Comparison of ENCODE assay signal across 8 cellular contexts in genomic region chr11:73980001-73980960, GRCh38. TPM values are rescaled to one million over a fixed set of nuclear protein-coding genes. Genes with fewer than 3 reads are reported as not detected.
DNase-seq lines count a peak whose midpoint lies in the region; ATAC-seq, FAIRE-seq and TF ChIP-seq lines count a peak whose summit lies in the region.

No MANE protein-coding gene starts in this region.

- ATAC-seq in GM19351 (IDR thresholded peaks at IDR 0.05; ENCODE audit: unreplicated experiment) (peak; percentile 51), HG03520 (IDR thresholded peaks at IDR 0.05; ENCODE audit: unreplicated experiment) (peak; percentile 28)

- H3K4me3 ChIP-seq in liver (ENCODE audit: low read depth in 1 of 3, low read length in 3 of 3), result no peak overlapping the region

- H3K27ac ChIP-seq in liver (ENCODE audit: low read depth in 1 of 2, low read length in 2 of 2), result peak overlapping the region; percentile 22 to 24

- H3K36me3 ChIP-seq in liver (ENCODE audit: control insufficient read depth in 4 of 4, insufficient read depth in 3 of 4, low read depth in 1 of 4, low read length in 3 of 4), result peaks cover 0 to 4% (median 0%) of the 10 kb centered on the region in 4 donors

- peak overlapping the region in 1 of 2 donors; percentile 49 for H3K9ac ChIP-seq in liver (ENCODE audit: low read depth in 1 of 2, low read length in 2 of 2)

- no peak for TF ChIP-seq RAD21 in liver (IDR thresholded peaks at IDR 0.05)

- H3K4me3 Mint-ChIP-seq in CD14-positive monocyte, result peak overlapping the region; percentile 99 to 100
- H3K4me3 Mint-ChIP-seq in activated naive CD8-positive, alpha-beta T cell treated with anti-CD3 and anti-CD28 coated beads for 36 hours, result peak overlapping the region; percentile 92

- WGBS in liver, result 70% methylated on average over 6 of the region's 6 CpGs

- peaks cover 57 to 71% of the 10 kb centered on the region in 2 donors for H3K36me3 Mint-ChIP-seq in CD14-positive monocyte
- peaks cover 68% of the 10 kb centered on the region for H3K36me3 Mint-ChIP-seq in activated naive CD8-positive, alpha-beta T cell treated with anti-CD3 and anti-CD28 coated beads for 36 hours

- intact Hi-C loops in CD14-positive monocyte (cut with micrococcal nuclease), result loop anchor here in 1 of 2 donors (5.0 kb wide), 2 partner anchors 42 to 192 kb away; partner anchors contain the start of genes C2CD3 and PPME1

- peaks cover 3 to 8% (median 5%) of the 10 kb centered on the region in 4 donors for H3K4me1 ChIP-seq in liver (ENCODE audit: control insufficient read depth in 4 of 4, insufficient read depth in 4 of 4, low read length in 3 of 4)

- H3K27me3 Mint-ChIP-seq in CD14-positive monocyte (ENCODE audit: low read depth in 3 of 3), result peaks cover 0 to 2% (median 0%) of the 10 kb centered on the region in 3 donors
- H3K27me3 Mint-ChIP-seq in activated naive CD8-positive, alpha-beta T cell treated with anti-CD3 and anti-CD28 coated beads for 36 hours, result no peaks in the 10 kb centered on the region

- H3K9me3 ChIP-seq in liver (ENCODE audit: control insufficient read depth in 4 of 4, low read length in 3 of 4), result no peaks in the 10 kb centered on the region

- peaks cover 0 to 3% (median 0%) of the 10 kb centered on the region in 7 donors for H3K9me3 Mint-ChIP-seq in CD14-positive monocyte
- H3K9me3 Mint-ChIP-seq in activated naive CD8-positive, alpha-beta T cell treated with anti-CD3 and anti-CD28 coated beads for 36 hours, result no peaks in the 10 kb centered on the region

- peaks cover 73% of the 10 kb centered on the region for H3K4me1 Mint-ChIP-seq in CD14-positive monocyte
- peaks cover 68% of the 10 kb centered on the region for H3K4me1 Mint-ChIP-seq in activated naive CD8-positive, alpha-beta T cell treated with anti-CD3 and anti-CD28 coated beads for 36 hours

- peak overlapping the region; percentile 97 to 100 (median 99) for H3K27ac Mint-ChIP-seq in CD14-positive monocyte
- H3K27ac Mint-ChIP-seq in activated naive CD8-positive, alpha-beta T cell treated with anti-CD3 and anti-CD28 coated beads for 36 hours, result peak overlapping the region; percentile 98

- no peaks in the 10 kb centered on the region for H3K27me3 ChIP-seq in liver (ENCODE audit: control insufficient read depth in 4 of 4, insufficient read depth in 4 of 4, low read length in 3 of 4)

- TF ChIP-seq CTCF in CD14-positive monocyte (IDR thresholded peaks at IDR 0.05) (no peak), liver (IDR thresholded peaks at IDR 0.05; ENCODE audit: low read depth, low read length, missing input control) (no peak)

- DNase-seq in CD14-positive monocyte (ENCODE audit: low spot score), result peak; percentile 73
- DNase-seq in SIG-M5 (lab: John Stamatoyannopoulos, UW), result peak; percentile 45
- peak; percentile 80 for DNase-seq in activated naive CD8-positive, alpha-beta T cell treated with anti-CD3 and anti-CD28 coated beads for 36 hours
- DNase-seq in stimulated activated CD8-positive, alpha-beta memory T cell treated with anti-CD3 and anti-CD28 coated beads, Interleukin-7, amount 100 ng/mL, for 1 hour (ENCODE audit: low read depth in 2 of 2), result peak; percentile 43 to 53
- DNase-seq in frontal cortex (ENCODE audit: low spot score in 2 of 2), result no peak

- no peak for FAIRE-seq in frontal cortex (lab: Jason Lieb, UNC)

TF ChIP-seq in liver, 16 proteins besides CTCF, POLR2A, EP300 and RAD21:
- no peak for TF ChIP-seq YY1 (IDR thresholded peaks at IDR 0.05)
- TF ChIP-seq, protein P1, sequence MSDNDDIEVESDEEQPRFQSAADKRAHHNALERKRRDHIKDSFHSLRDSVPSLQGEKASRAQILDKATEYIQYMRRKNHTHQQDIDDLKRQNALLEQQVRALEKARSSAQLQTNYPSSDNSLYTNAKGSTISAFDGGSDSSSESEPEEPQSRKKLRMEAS (IDR thresholded peaks at IDR 0.05), result no peak
- TF ChIP-seq FOXA2 (IDR thresholded peaks at IDR 0.05), result no peak
- TF ChIP-seq ATF3 (IDR thresholded peaks at IDR 0.05), result no peak
- TF ChIP-seq GABPA (IDR thresholded peaks at IDR 0.05 in 1 of 2, conservative IDR thresholded peaks at IDR 0.05 in 1 of 2), result no peak
- TF ChIP-seq, protein P2, sequence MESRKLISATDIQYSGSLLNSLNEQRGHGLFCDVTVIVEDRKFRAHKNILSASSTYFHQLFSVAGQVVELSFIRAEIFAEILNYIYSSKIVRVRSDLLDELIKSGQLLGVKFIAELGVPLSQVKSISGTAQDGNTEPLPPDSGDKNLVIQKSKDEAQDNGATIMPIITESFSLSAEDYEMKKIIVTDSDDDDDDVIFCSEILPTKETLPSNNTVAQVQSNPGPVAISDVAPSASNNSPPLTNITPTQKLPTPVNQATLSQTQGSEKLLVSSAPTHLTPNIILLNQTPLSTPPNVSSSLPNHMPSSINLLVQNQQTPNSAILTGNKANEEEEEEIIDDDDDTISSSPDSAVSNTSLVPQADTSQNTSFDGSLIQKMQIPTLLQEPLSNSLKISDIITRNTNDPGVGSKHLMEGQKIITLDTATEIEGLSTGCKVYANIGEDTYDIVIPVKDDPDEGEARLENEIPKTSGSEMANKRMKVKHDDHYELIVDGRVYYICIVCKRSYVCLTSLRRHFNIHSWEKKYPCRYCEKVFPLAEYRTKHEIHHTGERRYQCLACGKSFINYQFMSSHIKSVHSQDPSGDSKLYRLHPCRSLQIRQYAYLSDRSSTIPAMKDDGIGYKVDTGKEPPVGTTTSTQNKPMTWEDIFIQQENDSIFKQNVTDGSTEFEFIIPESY (IDR thresholded peaks at IDR 0.05), result no peak
- TF ChIP-seq REST (IDR thresholded peaks at IDR 0.05), result no peak

RNA-seq across cellular contexts. Expression of gene UCP2, which starts 2.4 kb away (rescaled TPM):
- polyA plus RNA-seq in CD14-positive monocyte, result 100 to 1,000 TPM; 649 to 665 TPM
- 100 to 1,000 TPM; 180 to 181 TPM for total RNA-seq in activated naive CD8-positive, alpha-beta T cell treated with anti-CD3 and anti-CD28 coated beads for 36 hours
- 100 to 1,000 TPM in 1 of 2 donors, 10 to 100 TPM in 1; 11.0 to 137 TPM for total RNA-seq in liver
- polyA plus RNA-seq in liver, result 10 to 100 TPM; 10.4 to 16.1 TPM
- total RNA-seq in frontal cortex, result 1.6 TPM

RNA-seq across cellular contexts. Expression of gene UCP3, which starts 28.6 kb away (rescaled TPM):
- polyA plus RNA-seq in CD14-positive monocyte (not detected), liver (under 1 TPM; 0.07 to 0.21 TPM)
- total RNA-seq in activated naive CD8-positive, alpha-beta T cell treated with anti-CD3 and anti-CD28 coated beads for 36 hours, result 1 to 10 TPM in 1 of 2 experiments, under 1 TPM in 1; 0.89 to 1.1 TPM
- total RNA-seq in liver (1 to 10 TPM in 1 of 2 donors, under 1 TPM in 1; 0.47 to 1.3 TPM), frontal cortex (0.82 TPM)

RNA-seq across cellular contexts. Expression of gene DNAJB13, which starts 29.5 kb away (rescaled TPM):
- polyA plus RNA-seq in CD14-positive monocyte, result not detected
- total RNA-seq in activated naive CD8-positive, alpha-beta T cell treated with anti-CD3 and anti-CD28 coated beads for 36 hours, result under 1 TPM; 0.18 to 0.21 TPM
- total RNA-seq in liver, result under 1 TPM in 1 of 2 donors, not detected in 1; 0.08 TPM
- not detected for polyA plus RNA-seq in liver
- total RNA-seq in frontal cortex, result not detected

Comparison
In these comparisons a context has a peak if more than half of its experiments do, and no peak if none do; other contexts are left out.
1. DNase-seq: peak in CD14-positive monocyte (single experiment), SIG-M5 (single experiment), activated naive CD8-positive, alpha-beta T cell treated with anti-CD3 and anti-CD28 coated beads for 36 hours (single experiment) and stimulated activated CD8-positive, alpha-beta memory T cell treated with anti-CD3 and anti-CD28 coated beads, Interleukin-7, amount 100 ng/mL, for 1 hour (2 of 2); none in frontal cortex (0 of 2).